8 cellular contexts compared by ENCODE assay signal in the genomic region with DNA sequence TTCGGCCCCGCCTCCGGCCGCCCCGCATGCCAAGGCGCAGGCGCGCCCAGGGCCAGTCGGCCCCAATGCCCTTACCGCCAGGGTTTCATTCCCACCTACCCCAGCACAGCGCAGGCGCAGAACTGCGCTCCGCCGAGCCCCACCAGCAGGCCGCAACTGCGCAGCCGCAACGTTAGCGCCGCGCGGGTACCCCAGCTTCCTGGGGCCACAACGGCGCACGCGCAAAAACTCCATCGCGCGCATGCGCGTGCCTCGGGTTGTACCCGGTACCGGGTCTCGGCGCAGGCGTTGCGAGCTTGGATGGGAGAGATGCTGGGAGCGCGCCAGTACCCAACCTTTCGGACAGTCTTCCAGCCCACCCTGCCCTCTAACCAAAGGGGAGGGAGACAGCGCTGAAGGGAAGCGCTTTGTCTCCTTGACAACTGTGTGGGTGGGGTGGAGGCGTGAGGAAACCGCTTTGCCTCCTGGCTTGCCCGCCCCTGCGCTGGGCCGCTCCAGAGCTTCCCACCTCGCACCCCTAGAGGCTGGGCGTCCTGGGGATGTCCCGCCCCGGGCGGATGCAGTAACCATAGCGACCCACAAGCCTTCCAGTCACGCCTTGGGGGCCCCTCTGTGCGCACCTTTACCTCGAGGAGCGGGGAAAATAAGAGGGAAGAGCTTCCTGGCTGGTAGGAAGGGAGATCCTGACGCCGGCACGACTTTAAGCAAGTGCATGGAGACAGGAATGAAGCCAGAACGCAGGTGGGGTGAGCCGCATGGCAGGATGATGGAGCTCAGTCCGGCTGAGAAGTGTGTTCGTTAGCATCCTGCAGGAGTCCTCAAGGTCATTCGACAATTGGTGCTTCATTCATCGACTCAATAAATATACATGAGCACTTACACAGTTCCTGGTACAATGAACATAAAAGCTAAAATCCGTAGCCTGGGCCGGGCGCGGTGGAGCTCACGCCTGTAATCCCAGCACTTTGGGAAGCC. TPM values are rescaled to one million over a fixed set of nuclear protein-coding genes. Genes with fewer than 3 reads are reported as not detected.
DNase-seq lines count a peak whose midpoint lies in the region; ATAC-seq and TF ChIP-seq lines count a peak whose summit lies in the region.

No MANE protein-coding gene starts in this region.

- H3K27ac Mint-ChIP-seq in Calu3 (ENCODE audit: unreplicated experiment) (peak overlapping the region; percentile 78), endodermal cell (no peak overlapping the region)

- H3K27me3 ChIP-seq in endodermal cell (ENCODE audit: control insufficient read depth, insufficient read depth, low read length, poor library complexity, severe bottlenecking): no peaks in the 10 kb centered on the region

- H3K36me3 Mint-ChIP-seq in Calu3 (ENCODE audit: insufficient read depth, unreplicated experiment): peaks cover 36% of the 10 kb centered on the region
- peaks cover 25% of the 10 kb centered on the region for H3K36me3 Mint-ChIP-seq in endodermal cell (ENCODE audit: low read depth)

- H3K36me3 ChIP-seq in endodermal cell (ENCODE audit: control insufficient read depth, insufficient read depth, low read length) (peaks cover 13% of the 10 kb centered on the region), mesodermal cell (ENCODE audit: control insufficient read depth, insufficient read depth, low read length) (peaks cover 25% of the 10 kb centered on the region)

- peak overlapping the region; percentile 95 for H3K4me3 ChIP-seq in endodermal cell (ENCODE audit: low read length)
- H3K4me3 ChIP-seq in mesodermal cell (ENCODE audit: extremely low read depth, insufficient read depth, low read length, poor library complexity, severe bottlenecking): peak overlapping the region; percentile 77

- 6% methylated on average over 28 to 73 of the region's 73 CpGs for WGBS in endodermal cell (ENCODE audit: insufficient coverage in 1 of 2, insufficient read length in 1 of 2), 2 experiments
- 4 to 8% methylated on average over 55 to 62 of the region's 73 CpGs for WGBS in mesodermal cell (ENCODE audit: insufficient coverage in 2 of 2), 2 experiments

- ATAC-seq in GM21390 (IDR thresholded peaks at IDR 0.05; ENCODE audit: unreplicated experiment): peak; percentile 80

- TF ChIP-seq CTCF in Calu3 (IDR thresholded peaks at IDR 0.05; ENCODE audit: unreplicated experiment) (no peak), endodermal cell (conservative IDR thresholded peaks at IDR 0.05) (no peak)

- no peaks in the 10 kb centered on the region for H3K9me3 ChIP-seq in endodermal cell (ENCODE audit: control insufficient read depth, low read length)
- no peaks in the 10 kb centered on the region for H3K9me3 ChIP-seq in mesodermal cell (ENCODE audit: control insufficient read depth, low read length)

- BruUV-seq in Calu3 (replicated peaks; lab: Mats Ljungman, UMichigan): no TSS peak

- intact Hi-C loops in Calu3 (cut with micrococcal nuclease; ENCODE audit: unreplicated experiment): no loop called here

- CTCF ChIA-PET in Calu3 (lab: Charles Lee): interaction anchor here (0.6 to 2.2 kb wide), 15 partner anchors 12 to 329 kb away, joined by 3 to 8 read pairs (median 4); a partner anchor contains a TSS

- H3K27ac ChIP-seq in endodermal cell (ENCODE audit: low read depth, low read length) (peak overlapping the region; percentile 75), mesodermal cell (ENCODE audit: low read depth, low read length, severe bottlenecking) (peak overlapping the region; percentile 69)

- H3K27me3 Mint-ChIP-seq in Calu3 (ENCODE audit: unreplicated experiment): peaks cover 14% of the 10 kb centered on the region
- H3K27me3 Mint-ChIP-seq in endodermal cell (ENCODE audit: insufficient read depth): peaks cover 15% of the 10 kb centered on the region

- DNase-seq in Calu3: peak; percentile 99
- peak; percentile 48 to 100 (median 99) for DNase-seq in HUDEP-2 (lab: John Stamatoyannopoulos, UW; ENCODE audit: unreplicated experiment in 76 of 76)
- peak; percentile 91 for DNase-seq in NOMO-1 treated with dmso at 0.1 percent for 144 hours (lab: John Stamatoyannopoulos, UW; ENCODE audit: unreplicated experiment)
- DNase-seq in activated CD8-positive, alpha-beta memory T cell treated with anti-CD3 and anti-CD28 coated beads, Interleukin-2, amount 50 U/mL, for 1 hour (ENCODE audit: extremely low read depth): peak; percentile 95
- DNase-seq in endodermal cell: peak; percentile 100
- peak; percentile 100 for DNase-seq in stimulated activated CD8-positive, alpha-beta memory T cell treated with anti-CD3 and anti-CD28 coated beads, Interleukin-15, amount 100 ng/mL, for 24 hours (ENCODE audit: low read depth)

- H3K9ac ChIP-seq in endodermal cell (ENCODE audit: extremely low read depth, low read length, poor library complexity, severe bottlenecking): peak overlapping the region; percentile 28

- H3K4me1 ChIP-seq in endodermal cell (ENCODE audit: control insufficient read depth, insufficient read depth, low read length) (no peaks in the 10 kb centered on the region), mesodermal cell (ENCODE audit: control insufficient read depth, insufficient read depth, low read length, poor library complexity, severe bottlenecking) (peaks cover 6% of the 10 kb centered on the region)

- H3K4me1 Mint-ChIP-seq in Calu3 (ENCODE audit: low read depth, unreplicated experiment) (no peaks in the 10 kb centered on the region), endodermal cell (peaks cover 4% of the 10 kb centered on the region)

- H3K4me3 Mint-ChIP-seq in Calu3 (ENCODE audit: low read depth, unreplicated experiment) (peak overlapping the region; percentile 98), endodermal cell (peak overlapping the region; percentile 81)

- no peaks in the 10 kb centered on the region for H3K9me3 Mint-ChIP-seq in Calu3 (ENCODE audit: low read depth, unreplicated experiment)
- H3K9me3 Mint-ChIP-seq in endodermal cell: no peaks in the 10 kb centered on the region

RNA-seq across cellular contexts. Expression of a gene that starts 0.5 kb away (rescaled TPM):
- total RNA-seq in Calu3 (2022): 11.9 and 13.1 TPM in 2 replicates
- total RNA-seq in endodermal cell: 10 to 100 TPM; 13.6 to 19.9 TPM
- 9.8 TPM for polyA plus RNA-seq in endodermal cell (2013, experiment 1 of 2)
- 8.9 TPM for polyA plus RNA-seq in endodermal cell (2013, experiment 2 of 2)
- polyA plus RNA-seq in mesodermal cell (2013, experiment 1 of 2): 12.1 TPM
- polyA plus RNA-seq in mesodermal cell (2013, experiment 2 of 2): 9.0 TPM

RNA-seq across cellular contexts. Expression of a gene that starts 11.6 kb away (rescaled TPM):
- total RNA-seq in Calu3 (2022) (not detected in 2 replicates), endodermal cell (not detected)
- not detected for polyA plus RNA-seq in endodermal cell (2013, experiment 1 of 2)
- polyA plus RNA-seq in endodermal cell (2013, experiment 2 of 2): not detected
- polyA plus RNA-seq in mesodermal cell (2013, experiment 1 of 2): not detected
- polyA plus RNA-seq in mesodermal cell (2013, experiment 2 of 2): not detected

RNA-seq across cellular contexts. Expression of a gene that starts 17.0 kb away (rescaled TPM):
- total RNA-seq in Calu3 (2022) (36.9 and 37.4 TPM in 2 replicates), endodermal cell (10 to 100 TPM; 23.8 to 30.3 TPM)
- 18.0 TPM for polyA plus RNA-seq in endodermal cell (2013, experiment 1 of 2)
- 18.3 TPM for polyA plus RNA-seq in endodermal cell (2013, experiment 2 of 2)
- 14.2 TPM for polyA plus RNA-seq in mesodermal cell (2013, experiment 1 of 2)
- 12.7 TPM for polyA plus RNA-seq in mesodermal cell (2013, experiment 2 of 2)

RNA-seq across cellular contexts. Expression of a gene that starts 38.8 kb away (rescaled TPM):
- total RNA-seq in Calu3 (2022): 12.1 and 19.9 TPM in 2 replicates
- total RNA-seq in endodermal cell: 10 to 100 TPM; 54.2 to 58.1 TPM
- 8.4 TPM for polyA plus RNA-seq in endodermal cell (2013, experiment 1 of 2)
- 8.1 TPM for polyA plus RNA-seq in endodermal cell (2013, experiment 2 of 2)
- 2.8 TPM for polyA plus RNA-seq in mesodermal cell (2013, experiment 1 of 2)
- 2.4 TPM for polyA plus RNA-seq in mesodermal cell (2013, experiment 2 of 2)

RNA-seq across cellular contexts. Expression of a gene that starts 40.0 kb away (rescaled TPM):
- total RNA-seq in Calu3 (2022) (130 and 135 TPM in 2 replicates), endodermal cell (100 to 1,000 TPM; 104 to 119 TPM)
- 68.8 TPM for polyA plus RNA-seq in endodermal cell (2013, experiment 1 of 2)
- polyA plus RNA-seq in endodermal cell (2013, experiment 2 of 2): 64.9 TPM
- 63.0 TPM for polyA plus RNA-seq in mesodermal cell (2013, experiment 1 of 2)
- 54.3 TPM for polyA plus RNA-seq in mesodermal cell (2013, experiment 2 of 2)

Comparison
In these comparisons a context has a peak if more than half of its experiments do, and no peak if none do; other contexts are left out.
1. Peak in every context shown above with its lines: DNase-seq, ATAC-seq, H3K4me3 ChIP-seq and H3K27ac ChIP-seq.